ENCODE assay signal across 11 cellular contexts in genomic region chr22:40953446-40953845, GRCh38. TPM values are rescaled to one million over a fixed set of nuclear protein-coding genes. Genes with fewer than 3 reads are reported as not detected.
DNase-seq lines count a peak whose midpoint lies in the region; ATAC-seq, FAIRE-seq and TF ChIP-seq lines count a peak whose summit lies in the region.
"Had no signal": no experiment of that assay in that cellular context is flagged by ENCODE, and none has a peak within 500 bp of the region (broad histone marks: within the 10 kb centered on the region; RNA-seq: fewer than 3 reads in every experiment).

No MANE protein-coding gene starts in this region.

- H3K27me3 Mint-ChIP-seq in stimulated activated naive CD8-positive, alpha-beta T cell treated with anti-CD3 and anti-CD28 coated beads, Interleukin-15, Interleukin-2, amounts not matched to agents 100 ng/mL and 50 ng/mL, for 24 hours: no peaks in the 10 kb centered on the region
- peaks cover 10 to 17% (median 14%) of the 10 kb centered on the region in 3 donors for H3K27me3 Mint-ChIP-seq in immature natural killer cell (ENCODE audit: low read depth in 3 of 3)

- no peak for ATAC-seq in stimulated activated naive CD8-positive, alpha-beta T cell treated with anti-CD3 and anti-CD28 coated beads, Interleukin-15, Interleukin-2, amounts not matched to agents 100 U/mL and 50 U/mL, for 24 hours

- TF ChIP-seq CTCF in VCaP (conservative IDR thresholded peaks at IDR 0.05) (no peak), MM.1S (IDR thresholded peaks at IDR 0.05; ENCODE audit: low read length) (no peak)

- H3F3A ChIP-seq in MM.1S (ENCODE audit: insufficient read depth, low read length): peaks cover 6% of the 10 kb centered on the region; the same call in 1 of the 2 replicates

- H3K36me3 ChIP-seq in small intestine (ENCODE audit: control insufficient read depth in 2 of 2, insufficient read depth in 2 of 2, low read length in 2 of 2) (peaks cover 0 to 3% of the 10 kb centered on the region in 2 donors), MM.1S (replicated peaks; ENCODE audit: insufficient read depth, low read length) (0 out of 2 replicates have a peak, but pooled peaks cover 6% of the 10 kb centered on the region)

- H3K9me3 ChIP-seq in small intestine (ENCODE audit: control insufficient read depth, low read depth): no peaks in the 10 kb centered on the region
- H3K9me3 ChIP-seq in MM.1S (replicated peaks; ENCODE audit: insufficient read depth, low read length): no peaks in the 10 kb centered on the region
- H3K9me3 ChIP-seq: Caco-2 had no signal

- peak overlapping the region; percentile 99 for H3K4me3 Mint-ChIP-seq in stimulated activated naive CD8-positive, alpha-beta T cell treated with anti-CD3 and anti-CD28 coated beads, Interleukin-15, Interleukin-2, amounts not matched to agents 100 ng/mL and 50 ng/mL, for 24 hours
- H3K4me3 Mint-ChIP-seq in immature natural killer cell: peak overlapping the region in 4 of 5 donors; percentile 0 to 46 (median 22)

- peaks cover 66% of the 10 kb centered on the region for H3K79me2 ChIP-seq in MM.1S (ENCODE audit: low read length)

- peaks cover 36% of the 10 kb centered on the region for H3K4me1 Mint-ChIP-seq in stimulated activated naive CD8-positive, alpha-beta T cell treated with anti-CD3 and anti-CD28 coated beads, Interleukin-15, Interleukin-2, amounts not matched to agents 100 ng/mL and 50 ng/mL, for 24 hours (ENCODE audit: low read depth)
- peaks cover 25 to 51% of the 10 kb centered on the region in 2 donors for H3K4me1 Mint-ChIP-seq in immature natural killer cell

- no peaks in the 10 kb centered on the region for H3K9me3 Mint-ChIP-seq in stimulated activated naive CD8-positive, alpha-beta T cell treated with anti-CD3 and anti-CD28 coated beads, Interleukin-15, Interleukin-2, amounts not matched to agents 100 ng/mL and 50 ng/mL, for 24 hours
- H3K9me3 Mint-ChIP-seq in immature natural killer cell: no peaks in the 10 kb centered on the region

- H3K9me2 ChIP-seq in MM.1S (replicated peaks; ENCODE audit: insufficient read depth, low read length): no peaks in the 10 kb centered on the region

- H3K4me3 ChIP-seq in small intestine (ENCODE audit: low read depth in 1 of 2, low read length in 2 of 2): no peak overlapping the region
- no peak overlapping the region for H3K4me3 ChIP-seq in MM.1S (ENCODE audit: low read length)
- H3K4me3 ChIP-seq: coronary artery had no signal

- H4K20me1 ChIP-seq in MM.1S (ENCODE audit: insufficient read depth, low read length): no peaks in the 10 kb centered on the region

- no peak for FAIRE-seq in small intestine (lab: Jason Lieb, UNC)

- 64 to 74% (median 64%) methylated on average over 2 of the region's 2 CpGs for WGBS in small intestine, 3 donors

- H3K4me1 ChIP-seq in small intestine (ENCODE audit: control insufficient read depth in 2 of 2, insufficient read depth in 1 of 2, low read depth in 1 of 2, low read length in 1 of 2) (peaks cover 0 to 3% of the 10 kb centered on the region in 2 donors), MM.1S (ENCODE audit: low read length) (no peaks in the 10 kb centered on the region)
- H3K4me1 ChIP-seq: Caco-2 had no signal

- no peak overlapping the region for H3K9ac ChIP-seq in MM.1S (ENCODE audit: low read length)

- H2AFZ ChIP-seq in MM.1S (ENCODE audit: low read length): no peak overlapping the region

- H3K27ac ChIP-seq in VCaP: peak overlapping the region; percentile 86
- no peak overlapping the region for H3K27ac ChIP-seq in small intestine (ENCODE audit: low read depth in 1 of 2, low read length in 1 of 2)
- H3K27ac ChIP-seq in MM.1S (ENCODE audit: low read length): no peak overlapping the region
- H3K27ac ChIP-seq: coronary artery had no signal

- H3K36me3 Mint-ChIP-seq in stimulated activated naive CD8-positive, alpha-beta T cell treated with anti-CD3 and anti-CD28 coated beads, Interleukin-15, Interleukin-2, amounts not matched to agents 100 ng/mL and 50 ng/mL, for 24 hours (ENCODE audit: low read depth): peaks cover 38% of the 10 kb centered on the region
- H3K36me3 Mint-ChIP-seq in immature natural killer cell: peaks cover 0 to 3% (median 2%) of the 10 kb centered on the region in 3 donors

- H3K27me3 ChIP-seq in small intestine (ENCODE audit: control insufficient read depth in 2 of 2, insufficient read depth in 2 of 2, low read length in 2 of 2): no peaks in the 10 kb centered on the region
- H3K27me3 ChIP-seq in MM.1S (replicated peaks; ENCODE audit: insufficient read depth, low read length): no peaks in the 10 kb centered on the region

- DNase-seq in stimulated activated naive CD8-positive, alpha-beta T cell treated with anti-CD3 and anti-CD28 coated beads, Interleukin-15, Interleukin-2, amounts not matched to agents 100 U/mL and 50 U/mL, for 24 hours: no peak
- DNase-seq in immature natural killer cell (no peak), SW 1271 (lab: John Stamatoyannopoulos, UW) (no peak), small intestine (no peak), 8988T (no peak), MM.1S (no peak)
- DNase-seq: activated CD4-positive, alpha-beta T cell treated with anti-CD3 and anti-CD28 coated beads, Interleukin-2, amount 50 U/mL, for 1 hour; Caco-2 had no signal

- H3K27ac Mint-ChIP-seq in stimulated activated naive CD8-positive, alpha-beta T cell treated with anti-CD3 and anti-CD28 coated beads, Interleukin-15, Interleukin-2, amounts not matched to agents 100 ng/mL and 50 ng/mL, for 24 hours: peak overlapping the region; percentile 99
- H3K27ac Mint-ChIP-seq in immature natural killer cell: peak overlapping the region; percentile 4 to 99 (median 76)

- H3K4me2 ChIP-seq in MM.1S (ENCODE audit: low read depth, low read length): no peak overlapping the region

RNA-seq across cellular contexts. Expression of gene RBX1, which starts 2.3 kb away (rescaled TPM):
- polyA plus RNA-seq in immature natural killer cell (100 to 1,000 TPM; 117 to 216 (median 139) TPM), small intestine (10 to 100 TPM; 67.1 to 87.4 (median 68.6) TPM)
